In genomic region chr6:133837801-133838349, GRCh38 we compare ENCODE assay signal across 8 cellular contexts. TPM values are rescaled to one million over a fixed set of nuclear protein-coding genes. Genes with fewer than 3 reads are reported as not detected.
A peak's percentile ranks its signal among the peaks of the same experiment; 100 is the strongest.
DNase-seq lines count a peak whose midpoint lies in the region; ATAC-seq and TF ChIP-seq lines count a peak whose summit lies in the region.

No MANE protein-coding gene starts in this region.

- H3K4me3 ChIP-seq in OCI-LY3 (ENCODE audit: low read length) (no peak overlapping the region), fibroblast of villous mesenchyme (ENCODE audit: low read depth, low read length) (peak overlapping the region; percentile 41), trophoblast cell (ENCODE audit: low read depth, low read length) (peak overlapping the region; percentile 74), uterus (peak overlapping the region; percentile 21 to 36)

- H4K8ac ChIP-seq in trophoblast cell (ENCODE audit: low read depth, low read length), result peak overlapping the region; percentile 99

- H3K4me2 ChIP-seq in OCI-LY3 (ENCODE audit: low read length) (no peak overlapping the region), trophoblast cell (ENCODE audit: low read length) (peak overlapping the region; percentile 78)

- H3K14ac ChIP-seq in trophoblast cell (ENCODE audit: low read length), result peak overlapping the region; percentile 89

- DNase-seq in NCI-H1436 (lab: John Stamatoyannopoulos, UW) (peak; percentile 68), NCI-H1436 treated with DMSO at 0.1 percent for 48 hours (lab: John Stamatoyannopoulos, UW) (no peak), fibroblast of villous mesenchyme (ENCODE audit: low read depth) (no peak), trophoblast cell (peak; percentile 31 to 69), uterus (peak; percentile 32 to 60)
- peak; percentile 29 for DNase-seq in activated T-helper 1 cell treated with anti-CD3 and anti-CD28 coated beads, Interleukin-12 subunit alpha, Interleukin-12 subunit beta, Interleukin-2, Interleukin-4 antibody, amounts not matched to agents 30 ng/mL and 10 ng/mL and 1 ng/mL, durations not matched to agents 14 hours and 24 hours and 36 hours (ENCODE audit: low spot score)

- no peak overlapping the region for H3K23ac ChIP-seq in trophoblast cell (ENCODE audit: low read length)

- H3K79me1 ChIP-seq in trophoblast cell (ENCODE audit: low read length), result peaks cover 2% of the 10 kb centered on the region

- ATAC-seq in HG03175 (IDR thresholded peaks at IDR 0.05; ENCODE audit: unreplicated experiment), result peak; percentile 78

- peak overlapping the region; percentile 70 for H3K4ac ChIP-seq in trophoblast cell (ENCODE audit: low read depth, low read length)

- H3K4me1 Mint-ChIP-seq in activated T-helper 1 cell treated with anti-CD3 and anti-CD28 coated beads, Interleukin-12 subunit alpha, Interleukin-12 subunit beta, Interleukin-2, Interleukin-4 antibody, amounts not matched to agents 30 ng/mL and 10 ng/mL and 1 ng/mL, durations not matched to agents 14 hours and 24 hours and 36 hours (ENCODE audit: low read depth), result no peaks in the 10 kb centered on the region

- intact Hi-C loops in activated T-helper 1 cell treated with anti-CD3 and anti-CD28 coated beads, Interleukin-12 subunit alpha, Interleukin-12 subunit beta, Interleukin-2, Interleukin-4 antibody, amounts not matched to agents 30 ng/mL and 10 ng/mL and 1 ng/mL, durations not matched to agents 14 hours and 24 hours and 36 hours (cut with micrococcal nuclease), result loop anchor here (1.0 kb wide), 2 partner anchors 78 to 259 kb away; no protein-coding TSS in a partner anchor
- intact Hi-C loops in uterus (cut with DNase I; ENCODE audit: low total_unique reads), result no loop called here

- H3K9ac ChIP-seq in OCI-LY3 (ENCODE audit: low read length) (no peak overlapping the region), trophoblast cell (ENCODE audit: low read length) (peak overlapping the region; percentile 70)

- no peak overlapping the region for H2AFZ ChIP-seq in OCI-LY3 (ENCODE audit: low read depth, low read length)
- H2AFZ ChIP-seq in trophoblast cell (ENCODE audit: insufficient read depth, low read length, poor library complexity), result peak overlapping the region; percentile 97

- H3K9me3 Mint-ChIP-seq in activated T-helper 1 cell treated with anti-CD3 and anti-CD28 coated beads, Interleukin-12 subunit alpha, Interleukin-12 subunit beta, Interleukin-2, Interleukin-4 antibody, amounts not matched to agents 30 ng/mL and 10 ng/mL and 1 ng/mL, durations not matched to agents 14 hours and 24 hours and 36 hours, result no peaks in the 10 kb centered on the region

- H3K18ac ChIP-seq in trophoblast cell (ENCODE audit: low read length), result peak overlapping the region; percentile 80

- no peak overlapping the region for H2AK5ac ChIP-seq in trophoblast cell (ENCODE audit: low read length)

- peak overlapping the region; percentile 99 for H4K12ac ChIP-seq in trophoblast cell (ENCODE audit: low read depth, low read length)

- H3K79me2 ChIP-seq in OCI-LY3 (ENCODE audit: low read length), result no peaks in the 10 kb centered on the region
- H3K79me2 ChIP-seq in trophoblast cell (ENCODE audit: control insufficient read depth, insufficient read depth, low read length, poor library complexity), result peaks cover 2% of the 10 kb centered on the region

- H2BK120ac ChIP-seq in trophoblast cell (ENCODE audit: insufficient read depth, low read length, poor library complexity), result peak overlapping the region; percentile 96

- TF ChIP-seq POLR2A in uterus (IDR thresholded peaks at IDR 0.05), result no peak

- no peaks in the 10 kb centered on the region for H4K20me1 ChIP-seq in OCI-LY3 (ENCODE audit: insufficient read depth, low read length)

- TF ChIP-seq CTCF in OCI-LY3 (IDR thresholded peaks at IDR 0.05; ENCODE audit: low read depth, low read length), result peak; percentile 38
- TF ChIP-seq CTCF in fibroblast of villous mesenchyme (IDR thresholded peaks at IDR 0.05; ENCODE audit: insufficient read depth, low read depth, low read length), result peak; percentile 68
- TF ChIP-seq CTCF in uterus (IDR thresholded peaks at IDR 0.05), result peak; percentile 27 to 73 (median 57)

- peaks cover 15% of the 10 kb centered on the region for H3K27me3 Mint-ChIP-seq in activated T-helper 1 cell treated with anti-CD3 and anti-CD28 coated beads, Interleukin-12 subunit alpha, Interleukin-12 subunit beta, Interleukin-2, Interleukin-4 antibody, amounts not matched to agents 30 ng/mL and 10 ng/mL and 1 ng/mL, durations not matched to agents 14 hours and 24 hours and 36 hours (ENCODE audit: insufficient read depth)

- H3K36me3 ChIP-seq in OCI-LY3 (replicated peaks; ENCODE audit: low read depth, low read length), result no peaks in the 10 kb centered on the region
- no peaks in the 10 kb centered on the region for H3K36me3 ChIP-seq in trophoblast cell (ENCODE audit: control insufficient read depth in 1 of 2, insufficient read depth in 2 of 2, low read length in 2 of 2)
- no peaks in the 10 kb centered on the region for H3K36me3 ChIP-seq in uterus

- no peaks in the 10 kb centered on the region for H3K4me1 ChIP-seq in OCI-LY3 (ENCODE audit: low read length)
- no peaks in the 10 kb centered on the region for H3K4me1 ChIP-seq in trophoblast cell (ENCODE audit: control insufficient read depth in 1 of 2, insufficient read depth in 2 of 2, low read length in 2 of 2)
- H3K4me1 ChIP-seq in uterus, result no peaks in the 10 kb centered on the region

- H3K4me3 Mint-ChIP-seq in activated T-helper 1 cell treated with anti-CD3 and anti-CD28 coated beads, Interleukin-12 subunit alpha, Interleukin-12 subunit beta, Interleukin-2, Interleukin-4 antibody, amounts not matched to agents 30 ng/mL and 10 ng/mL and 1 ng/mL, durations not matched to agents 14 hours and 24 hours and 36 hours, result peak overlapping the region; percentile 27

- WGBS in trophoblast cell (ENCODE audit: extremely low coverage, insufficient coverage, insufficient read length), result no CpG with 5 or more reads among the region's 30 CpGs

- H2BK5ac ChIP-seq in trophoblast cell (ENCODE audit: low read depth, low read length, poor library complexity), result peak overlapping the region; percentile 52

- peak overlapping the region; percentile 85 for H4K91ac ChIP-seq in trophoblast cell (ENCODE audit: low read depth, low read length)

- H3K27me3 ChIP-seq in OCI-LY3 (ENCODE audit: low read depth, low read length) (no peaks in the 10 kb centered on the region), trophoblast cell (ENCODE audit: insufficient read depth, low read length) (no peaks in the 10 kb centered on the region), uterus (no peaks in the 10 kb centered on the region)

- H3K27ac ChIP-seq in OCI-LY3 (ENCODE audit: low read length) (no peak overlapping the region), trophoblast cell (ENCODE audit: low read depth, low read length) (no peak overlapping the region), uterus (no peak overlapping the region)

- peak overlapping the region; percentile 85 for H2BK12ac ChIP-seq in trophoblast cell (ENCODE audit: low read length)

- H3K9me3 ChIP-seq in OCI-LY3 (ENCODE audit: insufficient read depth, low read length) (no peaks in the 10 kb centered on the region), trophoblast cell (ENCODE audit: insufficient read depth, low read depth, low read length) (no peaks in the 10 kb centered on the region), uterus (no peaks in the 10 kb centered on the region)

- no peaks in the 10 kb centered on the region for H3K36me3 Mint-ChIP-seq in activated T-helper 1 cell treated with anti-CD3 and anti-CD28 coated beads, Interleukin-12 subunit alpha, Interleukin-12 subunit beta, Interleukin-2, Interleukin-4 antibody, amounts not matched to agents 30 ng/mL and 10 ng/mL and 1 ng/mL, durations not matched to agents 14 hours and 24 hours and 36 hours (ENCODE audit: low read depth)

- no peak overlapping the region for H3K27ac Mint-ChIP-seq in activated T-helper 1 cell treated with anti-CD3 and anti-CD28 coated beads, Interleukin-12 subunit alpha, Interleukin-12 subunit beta, Interleukin-2, Interleukin-4 antibody, amounts not matched to agents 30 ng/mL and 10 ng/mL and 1 ng/mL, durations not matched to agents 14 hours and 24 hours and 36 hours

RNA-seq across cellular contexts. Expression of gene TCF21, which starts 51.0 kb away (rescaled TPM):
- total RNA-seq in activated T-helper 1 cell treated with anti-CD3 and anti-CD28 coated beads, Interleukin-12 subunit alpha, Interleukin-12 subunit beta, Interleukin-2, Interleukin-4 antibody, amounts not matched to agents 30 ng/mL and 10 ng/mL and 1 ng/mL, durations not matched to agents 14 hours and 24 hours and 36 hours, result not detected in 2 replicates
- under 0.01 and 1.3 TPM in 2 replicates for total RNA-seq in fibroblast of villous mesenchyme
- 0.01 TPM in 2 replicates for polyA plus RNA-seq in trophoblast cell (2013)
- 1 to 10 TPM; 1.5 to 9.1 (median 4.7) TPM for total RNA-seq in uterus

Comparison
In these comparisons a context has a peak if more than half of its experiments do, and no peak if none do; other contexts are left out.
1. DNase-seq: peak in NCI-H1436 (single experiment), activated T-helper 1 cell treated with anti-CD3 and anti-CD28 coated beads, Interleukin-12 subunit alpha, Interleukin-12 subunit beta, Interleukin-2, Interleukin-4 antibody, amounts not matched to agents 30 ng/mL and 10 ng/mL and 1 ng/mL, durations not matched to agents 14 hours and 24 hours and 36 hours (single experiment), trophoblast cell (2 of 2) and uterus (2 of 2); none in NCI-H1436 treated with DMSO at 0.1 percent for 48 hours (single experiment) and fibroblast of villous mesenchyme (single experiment).
2. Peak in every context shown above with its lines, with median percentiles within 50 percentile points of each other: CTCF ChIP-seq.